In the genomic region with DNA sequence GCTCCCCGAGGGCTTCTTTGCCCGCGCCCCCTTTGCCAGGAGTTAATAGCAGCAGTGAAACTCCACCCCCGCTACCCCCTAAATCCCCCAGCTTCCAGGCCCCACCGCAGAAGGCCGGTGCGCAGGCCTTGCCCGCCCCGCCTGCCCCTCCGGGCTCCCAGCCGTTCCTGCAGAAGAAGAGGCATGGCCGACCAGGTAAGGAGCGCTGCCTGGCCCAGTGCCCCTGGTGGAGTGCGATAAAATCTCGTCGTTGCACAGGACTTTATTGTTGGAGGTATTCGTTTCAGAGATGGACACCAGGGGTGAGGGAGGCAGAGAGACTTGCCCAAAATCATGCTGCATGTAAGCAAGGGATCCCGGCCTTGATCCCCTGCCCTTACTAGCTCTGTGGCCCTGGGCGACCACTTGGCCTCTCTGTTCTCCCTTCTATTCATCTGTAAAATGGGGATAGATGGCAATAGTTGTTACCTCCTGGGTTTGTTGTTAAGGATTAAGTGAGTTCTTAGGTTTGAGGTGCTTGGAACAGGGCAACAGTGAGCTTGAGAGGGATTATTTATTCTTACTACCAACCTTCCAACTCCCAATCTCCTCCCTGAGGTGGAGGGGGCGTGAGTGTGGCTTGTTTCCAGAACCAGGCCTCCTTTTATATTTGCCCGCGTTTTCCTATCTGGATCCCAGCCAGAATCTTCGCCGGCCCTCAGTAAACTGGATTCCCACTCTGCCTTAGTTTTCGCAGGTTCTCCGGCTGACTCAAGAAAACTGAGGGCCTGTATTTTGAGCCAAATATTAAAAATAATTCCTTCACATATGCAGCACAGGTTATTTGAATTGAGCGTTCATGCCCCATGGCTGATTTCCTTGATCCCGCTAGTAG, we compare ENCODE assay signal across 8 cellular contexts.
DNase-seq lines count a peak whose midpoint lies in the region; ATAC-seq and TF ChIP-seq lines count a peak whose summit lies in the region.
"Had no signal": no experiment of that assay in that cellular context is flagged by ENCODE, and none has a peak within 500 bp of the region (broad histone marks: within the 10 kb centered on the region; RNA-seq: fewer than 3 reads in every experiment).

No MANE protein-coding gene starts in this region.

- H3K27me3 ChIP-seq in iPS-15b (ENCODE audit: control insufficient read depth, insufficient read depth, low read length) = peaks cover 2% of the 10 kb centered on the region

- H3K4me1 ChIP-seq in iPS-15b (ENCODE audit: control insufficient read depth, insufficient read depth, low read length) = peaks cover 25% of the 10 kb centered on the region
- H3K4me1 ChIP-seq: HAP-1 had no signal

- H3K4me3 ChIP-seq in iPS-15b (ENCODE audit: low read depth, low read length) = peak overlapping the region; percentile 71
- H3K4me3 ChIP-seq: HAP-1 had no signal

- ATAC-seq in stimulated activated naive B cell treated with anti-CD40 and anti-IgM and Interleukin-4, amounts not matched to agents 10 μg/mL and 1 μg/mL and 100 μg/mL, for 72 hours (replicated peaks) = peak in 1 of 2 donors; percentile 39

- peak; percentile 54 to 55 for DNase-seq in SHP77 (lab: John Stamatoyannopoulos, UW)
- DNase-seq in stimulated activated naive B cell treated with anti-CD40 and anti-IgM and Interleukin-4, amounts not matched to agents 10 μg/mL and 1 μg/mL and 100 μg/mL, for 72 hours = no peak
- no peak for DNase-seq in HFFc6
- DNase-seq in hippocampal formation (lab: John Stamatoyannopoulos, UW) = no peak
- no peak for DNase-seq in NCI-H1048 (lab: John Stamatoyannopoulos, UW)

- TF ChIP-seq CTCF in HFFc6 (IDR thresholded peaks at IDR 0.05) = no peak

- peaks cover 15 to 26% of the 10 kb centered on the region in 2 donors for H3K27me3 Mint-ChIP-seq in stimulated activated naive B cell treated with anti-CD40 and anti-IgM and Interleukin-4, amounts not matched to agents 10 μg/mL and 1 μg/mL and 100 μg/mL, for 72 hours
- peaks cover 21% of the 10 kb centered on the region for H3K27me3 Mint-ChIP-seq in HFFc6 (ENCODE audit: insufficient read depth)

- H3K27ac Mint-ChIP-seq in stimulated activated naive B cell treated with anti-CD40 and anti-IgM and Interleukin-4, amounts not matched to agents 10 μg/mL and 1 μg/mL and 100 μg/mL, for 72 hours = no peak overlapping the region
- H3K27ac Mint-ChIP-seq in HFFc6 = no peak overlapping the region

- no peak for TF ChIP-seq EP300 in Ishikawa (IDR thresholded peaks at IDR 0.05; ENCODE audit: borderline replicate concordance)

- H3K9me3 Mint-ChIP-seq in stimulated activated naive B cell treated with anti-CD40 and anti-IgM and Interleukin-4, amounts not matched to agents 10 μg/mL and 1 μg/mL and 100 μg/mL, for 72 hours = no peaks in the 10 kb centered on the region
- H3K9me3 Mint-ChIP-seq in HFFc6 = no peaks in the 10 kb centered on the region

- no peaks in the 10 kb centered on the region for H3K9me3 ChIP-seq in iPS-15b (ENCODE audit: control insufficient read depth, insufficient read depth, low read length)
- H3K9me3 ChIP-seq: HAP-1 had no signal

- peaks cover under 1% of the 10 kb centered on the region for H3K36me3 ChIP-seq in iPS-15b (ENCODE audit: control insufficient read depth, insufficient read depth, low read length)

- H3K4me3 Mint-ChIP-seq in stimulated activated naive B cell treated with anti-CD40 and anti-IgM and Interleukin-4, amounts not matched to agents 10 μg/mL and 1 μg/mL and 100 μg/mL, for 72 hours = peak overlapping the region; percentile 11 to 29
- no peak overlapping the region for H3K4me3 Mint-ChIP-seq in HFFc6

- peak overlapping the region; percentile 47 for H3K9ac ChIP-seq in iPS-15b (ENCODE audit: low read depth, low read length)

- H3K4me1 Mint-ChIP-seq in stimulated activated naive B cell treated with anti-CD40 and anti-IgM and Interleukin-4, amounts not matched to agents 10 μg/mL and 1 μg/mL and 100 μg/mL, for 72 hours = peaks cover 6 to 8% of the 10 kb centered on the region in 2 donors
- no peaks in the 10 kb centered on the region for H3K4me1 Mint-ChIP-seq in HFFc6 (ENCODE audit: low read depth)

- H3K36me3 Mint-ChIP-seq in stimulated activated naive B cell treated with anti-CD40 and anti-IgM and Interleukin-4, amounts not matched to agents 10 μg/mL and 1 μg/mL and 100 μg/mL, for 72 hours = no peaks in the 10 kb centered on the region
- no peaks in the 10 kb centered on the region for H3K36me3 Mint-ChIP-seq in HFFc6 (ENCODE audit: low read depth)

- no peak for TF ChIP-seq RAD21 in Ishikawa (IDR thresholded peaks at IDR 0.05; ENCODE audit: low read depth)

TF ChIP-seq in Ishikawa, 13 proteins besides CTCF, POLR2A, EP300 and RAD21:
- TF ChIP-seq ZBTB7A (IDR thresholded peaks at IDR 0.05; ENCODE audit: low read depth) (no peak), NFIC (IDR thresholded peaks at IDR 0.05) (peak; percentile 44)

Comparison
In these comparisons a context has a peak if more than half of its experiments do, and no peak if none do; other contexts are left out.
1. DNase-seq: peak in SHP77 (2 of 2); none in stimulated activated naive B cell treated with anti-CD40 and anti-IgM and Interleukin-4, amounts not matched to agents 10 μg/mL and 1 μg/mL and 100 μg/mL, for 72 hours (single experiment), HFFc6 (single experiment), hippocampal formation (0 of 2) and NCI-H1048 (single experiment).